In the genomic region with DNA sequence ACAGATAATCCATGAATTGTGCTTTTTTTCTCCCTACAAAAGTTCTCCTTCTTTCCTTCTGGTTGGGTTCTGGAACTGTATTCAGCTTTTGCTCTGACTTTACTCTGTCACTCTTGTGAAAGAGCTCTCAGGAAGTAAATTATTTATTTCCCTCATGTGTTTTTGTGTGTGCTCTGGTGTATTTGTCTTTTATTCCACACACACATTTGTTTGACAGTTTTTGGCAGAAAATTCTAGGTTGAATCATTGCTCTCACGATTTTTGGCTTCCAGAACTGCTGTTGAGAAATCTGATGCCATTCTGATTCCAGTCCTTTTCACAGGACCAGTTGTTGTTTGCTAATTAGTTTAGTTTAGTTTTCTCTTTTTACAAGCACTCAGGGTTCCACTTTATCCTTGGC, we compare ENCODE assay signal across 17 cellular contexts.
A peak's percentile ranks its signal among the peaks of the same experiment; 100 is the strongest.
DNase-seq lines count a peak whose midpoint lies in the region; ATAC-seq and TF ChIP-seq lines count a peak whose summit lies in the region.
"Had no signal": no experiment of that assay in that cellular context is flagged by ENCODE, and none has a peak within 500 bp of the region (broad histone marks: within the 10 kb centered on the region; RNA-seq: fewer than 3 reads in every experiment).

No MANE protein-coding gene starts in this region.

- H4K20me1 ChIP-seq in DND-41 (ENCODE audit: insufficient read depth, low read length), result no peaks in the 10 kb centered on the region

- H3K4me3 ChIP-seq in DND-41 (ENCODE audit: low read depth in 1 of 2, low read length in 2 of 2) (no peak overlapping the region), retinal pigment epithelial cell (ENCODE audit: low read length) (no peak overlapping the region)
- H3K4me3 ChIP-seq: sigmoid colon had no signal

- no peak for DNase-seq in DND-41
- peak; percentile 83 for DNase-seq in NCI-H1694 treated with DMSO at 0.1 percent for 48 hours (lab: John Stamatoyannopoulos, UW)
- DNase-seq in fibroblast of peridontal ligament (ENCODE audit: extremely low read depth), result peak; percentile 82
- DNase-seq in retinal pigment epithelial cell (ENCODE audit: low read depth), result peak; percentile 24
- DNase-seq in DMS153 (lab: John Stamatoyannopoulos, UW), result no peak
- no peak for DNase-seq in SIG-M5 (lab: John Stamatoyannopoulos, UW)
- DNase-seq: activated CD4-positive, alpha-beta T cell treated with anti-CD3 and anti-CD28 coated beads for 4 hours; aorta; Caco-2; effector CD4-positive, alpha-beta T cell; H9; MM.1S; naive B cell; NCI-H510A; sigmoid colon; stimulated activated naive CD8-positive, alpha-beta T cell treated with anti-CD3 and anti-CD28 coated beads, Interleukin-15, Interleukin-2, amounts not matched to agents 100 U/mL and 50 U/mL, for 24 hours had no signal

- H3K4me2 ChIP-seq in DND-41 (ENCODE audit: insufficient read depth, low read length), result no peak overlapping the region

- no peaks in the 10 kb centered on the region for H3K4me1 ChIP-seq in DND-41 (ENCODE audit: insufficient read depth, low read length)
- H3K4me1 ChIP-seq: Caco-2, sigmoid colon had no signal

- ATAC-seq in DND-41 (ENCODE audit: insufficient read depth, low read depth) (no peak), HG02884 (IDR thresholded peaks at IDR 0.05; ENCODE audit: unreplicated experiment) (no peak)
- ATAC-seq: stimulated activated naive CD8-positive, alpha-beta T cell treated with anti-CD3 and anti-CD28 coated beads, Interleukin-15, Interleukin-2, amounts not matched to agents 100 U/mL and 50 U/mL, for 24 hours had no signal

- 0 out of 2 replicates have a peak overlapping the region, but pooled peaks have one; percentile 13 for H2AFZ ChIP-seq in DND-41 (ENCODE audit: low read depth, low read length)

- no peaks in the 10 kb centered on the region for H3K9me3 ChIP-seq in DND-41 (ENCODE audit: insufficient read depth, low read length, severe bottlenecking)
- H3K9me3 ChIP-seq: Caco-2, sigmoid colon had no signal

- no peak overlapping the region for H3K27ac ChIP-seq in DND-41 (ENCODE audit: low read length)
- H3K27ac ChIP-seq: sigmoid colon had no signal

- no peaks in the 10 kb centered on the region for H3K36me3 ChIP-seq in DND-41 (ENCODE audit: insufficient read depth, low read length)
- H3K36me3 ChIP-seq: sigmoid colon had no signal

- H3K9ac ChIP-seq in DND-41 (ENCODE audit: low read depth, low read length), result no peak overlapping the region

- TF ChIP-seq CTCF in DND-41 (IDR thresholded peaks at IDR 0.05; ENCODE audit: borderline replicate concordance, extremely low read depth, low read length, poor library complexity, severe bottlenecking) (no peak), retinal pigment epithelial cell (conservative IDR thresholded peaks at IDR 0.05; ENCODE audit: low read depth, low read length) (no peak)

- no peaks in the 10 kb centered on the region for H3K79me2 ChIP-seq in DND-41 (ENCODE audit: insufficient read depth, low read length)

- no peaks in the 10 kb centered on the region for H3K27me3 ChIP-seq in DND-41 (ENCODE audit: insufficient read depth, low read length, poor library complexity)
- H3K27me3 ChIP-seq: sigmoid colon had no signal

Comparison
In these comparisons a context has a peak if more than half of its experiments do, and no peak if none do; other contexts are left out.
1. DNase-seq: peak in NCI-H1694 treated with DMSO at 0.1 percent for 48 hours (single experiment), fibroblast of peridontal ligament (single experiment) and retinal pigment epithelial cell (single experiment); none in DND-41 (single experiment), DMS153 (single experiment) and SIG-M5 (single experiment).